Comparison of ENCODE assay signal across 10 cellular contexts in the genomic region with DNA sequence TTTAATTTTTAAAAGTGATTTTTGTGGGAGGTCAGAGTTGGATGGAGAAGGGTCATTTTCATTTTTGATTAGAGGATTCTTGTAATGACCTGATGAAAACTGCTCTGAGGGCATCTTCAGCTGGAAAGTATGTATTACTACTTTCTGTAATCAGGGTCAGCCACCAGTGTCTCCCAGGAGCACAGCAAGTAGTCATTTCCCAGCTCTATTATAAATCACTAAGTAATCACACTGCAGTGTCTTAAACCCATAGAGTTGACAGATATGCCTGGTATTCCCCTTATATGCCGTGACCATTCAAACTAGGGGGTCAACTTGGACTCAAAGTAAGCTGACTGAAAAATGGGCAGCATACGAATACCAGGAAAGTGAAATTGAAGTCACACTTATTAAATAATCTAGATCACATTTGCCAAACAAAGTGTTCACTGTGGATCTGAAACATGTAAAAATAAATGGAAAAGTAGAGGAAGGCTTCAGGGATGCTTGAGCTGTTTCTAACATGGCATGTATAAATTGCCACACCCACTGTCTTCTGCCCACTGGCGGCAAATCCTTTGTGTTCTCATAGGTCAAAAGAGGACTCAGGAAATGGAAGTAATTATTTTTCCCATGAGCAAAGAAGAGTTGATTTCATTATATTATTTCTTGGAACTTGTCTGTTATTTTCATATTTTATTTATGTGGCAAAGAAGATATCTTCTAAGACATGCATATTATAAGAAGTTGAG.
DNase-seq lines count a peak whose midpoint lies in the region; ATAC-seq lines count a peak whose summit lies in the region.
"Had no signal": no experiment of that assay in that cellular context is flagged by ENCODE, and none has a peak within 500 bp of the region (broad histone marks: within the 10 kb centered on the region; RNA-seq: fewer than 3 reads in every experiment).

No MANE protein-coding gene starts in this region.

- DNase-seq in dermis blood vessel endothelial cell (peak; percentile 39), NOMO-1 treated with DMSO at 0.1 percent for 48 hours (lab: John Stamatoyannopoulos, UW; ENCODE audit: unreplicated experiment) (no peak), NCI-H1048 (lab: John Stamatoyannopoulos, UW) (no peak), hypothalamus (lab: John Stamatoyannopoulos, UW) (no peak)
- no peak for DNase-seq in stimulated activated effector memory CD8-positive, alpha-beta T cell treated with anti-CD3 and anti-CD28 coated beads, Interleukin-12 subunit alpha, Interleukin-12 subunit beta, amount 100 ng/mL, for 72 hours (ENCODE audit: low spot score in 2 of 2)
- DNase-seq: activated CD8-positive, alpha-beta memory T cell treated with anti-CD3 and anti-CD28 coated beads, Interleukin-2, amount 50 U/mL, for 4 hours had no signal

- peaks cover 59% of the 10 kb centered on the region for H3K4me1 Mint-ChIP-seq in stimulated activated effector memory CD8-positive, alpha-beta T cell treated with anti-CD3 and anti-CD28 coated beads, Interleukin-12 subunit alpha, Interleukin-12 subunit beta, amount 100 ng/mL, for 72 hours

- peaks cover 3% of the 10 kb centered on the region for H3K9me3 Mint-ChIP-seq in stimulated activated effector memory CD8-positive, alpha-beta T cell treated with anti-CD3 and anti-CD28 coated beads, Interleukin-12 subunit alpha, Interleukin-12 subunit beta, amount 100 ng/mL, for 72 hours

- ATAC-seq in GM18508 (IDR thresholded peaks at IDR 0.05; ENCODE audit: insufficient read depth, unreplicated experiment) (peak; percentile 32), HG03039 (IDR thresholded peaks at IDR 0.05; ENCODE audit: unreplicated experiment) (peak; percentile 38), HG02973 (IDR thresholded peaks at IDR 0.05; ENCODE audit: unreplicated experiment) (no peak)
- peak; percentile 81 for ATAC-seq in stimulated activated effector memory CD8-positive, alpha-beta T cell treated with anti-CD3 and anti-CD28 coated beads, Interleukin-12 subunit alpha, Interleukin-12 subunit beta, amount 100 ng/mL, for 72 hours
- ATAC-seq: HCT116 had no signal

- H3K36me3 Mint-ChIP-seq in stimulated activated effector memory CD8-positive, alpha-beta T cell treated with anti-CD3 and anti-CD28 coated beads, Interleukin-12 subunit alpha, Interleukin-12 subunit beta, amount 100 ng/mL, for 72 hours: peaks cover 65% of the 10 kb centered on the region

- peak overlapping the region; percentile 48 for H3K27ac Mint-ChIP-seq in stimulated activated effector memory CD8-positive, alpha-beta T cell treated with anti-CD3 and anti-CD28 coated beads, Interleukin-12 subunit alpha, Interleukin-12 subunit beta, amount 100 ng/mL, for 72 hours

- no peak overlapping the region for H3K4me3 Mint-ChIP-seq in stimulated activated effector memory CD8-positive, alpha-beta T cell treated with anti-CD3 and anti-CD28 coated beads, Interleukin-12 subunit alpha, Interleukin-12 subunit beta, amount 100 ng/mL, for 72 hours
